7 cellular contexts compared by ENCODE assay signal in genomic region chrX:133588827-133589226, GRCh38.
"Had no signal": no experiment of that assay in that cellular context is flagged by ENCODE, and none has a peak within 500 bp of the region (broad histone marks: within the 10 kb centered on the region; RNA-seq: fewer than 3 reads in every experiment).

No MANE protein-coding gene starts in this region.

- ATAC-seq: GM12878 had no signal

- H3K4me3 ChIP-seq: GM12878 had no signal

- DNase-seq: GDM1, GF-D8 had no signal

- FAIRE-seq: GM12878, GM12891, GM12892, GM18507, GM19239 had no signal
